25 cellular contexts compared by ENCODE assay signal in the genomic region with DNA sequence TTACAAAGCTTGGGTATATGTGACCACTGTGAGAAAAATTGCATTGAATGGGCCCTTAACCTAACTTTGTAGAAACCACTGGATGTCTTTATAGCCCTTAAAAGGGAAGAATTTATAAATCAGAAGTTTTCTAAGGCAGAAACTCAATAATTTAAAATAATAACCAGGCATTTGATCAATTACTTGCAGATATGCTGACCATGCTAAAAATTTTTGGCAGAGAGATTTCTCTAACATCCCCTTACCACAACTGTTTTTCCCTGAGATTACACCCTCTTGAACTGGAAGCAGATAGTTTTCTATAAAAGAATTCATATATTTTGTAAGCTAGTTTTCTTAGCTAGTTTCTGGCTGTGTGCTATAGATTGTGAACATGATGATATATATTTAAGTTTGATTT.
DNase-seq lines count a peak whose midpoint lies in the region; ATAC-seq, FAIRE-seq and TF ChIP-seq lines count a peak whose summit lies in the region.
"Had no signal": no experiment of that assay in that cellular context is flagged by ENCODE, and none has a peak within 500 bp of the region (broad histone marks: within the 10 kb centered on the region; RNA-seq: fewer than 3 reads in every experiment).

No MANE protein-coding gene starts in this region.

- H4K20me1 ChIP-seq in HepG2 (ENCODE audit: insufficient read depth, low read length) (no peaks in the 10 kb centered on the region), K562 (replicated peaks; ENCODE audit: control insufficient read depth, insufficient read depth, low read length) (no peaks in the 10 kb centered on the region), osteoblast (ENCODE audit: insufficient read depth, low read length) (no peaks in the 10 kb centered on the region)
- H4K20me1 ChIP-seq: BLaER1 had no signal

- TF ChIP-seq EP300 in HepG2 (IDR thresholded peaks at IDR 0.05; ENCODE audit: low read depth in 2 of 2, low read length in 2 of 2) (no peak), HepG2 (CRISPR knock-in tag; IDR thresholded peaks at IDR 0.05; ENCODE audit: borderline replicate concordance) (no peak), K562 (IDR thresholded peaks at IDR 0.05; ENCODE audit: low read length) (no peak)

- H3K4me3 ChIP-seq in HepG2 (replicated peaks in 1 of 3; ENCODE audit: insufficient read depth in 1 of 3, low read depth in 2 of 3, low read length in 3 of 3) = no peak overlapping the region
- no peak overlapping the region for H3K4me3 ChIP-seq in right lobe of liver
- no peak overlapping the region for H3K4me3 ChIP-seq in K562
- no peak overlapping the region for H3K4me3 ChIP-seq in osteoblast (ENCODE audit: insufficient read depth, low read length)
- H3K4me3 ChIP-seq: BLaER1, GM12878 had no signal

- no peaks in the 10 kb centered on the region for H3K9me3 ChIP-seq in HepG2 (ENCODE audit: low read length)
- H3K9me3 ChIP-seq in right lobe of liver = no peaks in the 10 kb centered on the region
- H3K9me3 ChIP-seq in K562 (replicated peaks; ENCODE audit: control insufficient read depth, insufficient read depth, low read depth, low read length) = no peaks in the 10 kb centered on the region
- peaks cover 2% of the 10 kb centered on the region for H3K9me3 ChIP-seq in osteoblast (ENCODE audit: low read depth, low read length)
- H3K9me3 ChIP-seq: BE2C, BLaER1 had no signal

- H3K4me1 ChIP-seq in HepG2 (ENCODE audit: insufficient read depth, low read length) = no peaks in the 10 kb centered on the region
- H3K4me1 ChIP-seq in right lobe of liver = no peaks in the 10 kb centered on the region
- H3K4me1 ChIP-seq in K562 (replicated peaks in 1 of 2; ENCODE audit: control insufficient read depth in 2 of 2, insufficient read depth in 2 of 2, low read length in 2 of 2) = no peaks in the 10 kb centered on the region
- H3K4me1 ChIP-seq in osteoblast (ENCODE audit: insufficient read depth, low read length) = no peaks in the 10 kb centered on the region
- H3K4me1 ChIP-seq: BE2C, BLaER1 had no signal

- H2AFZ ChIP-seq in HepG2 (ENCODE audit: low read length) (no peak overlapping the region), K562 (ENCODE audit: low read depth, low read length) (no peak overlapping the region), osteoblast (ENCODE audit: low read length) (no peak overlapping the region)

- no peaks in the 10 kb centered on the region for H3K79me2 ChIP-seq in HepG2 (ENCODE audit: insufficient read depth, low read length)
- no peaks in the 10 kb centered on the region for H3K79me2 ChIP-seq in K562 (ENCODE audit: control insufficient read depth, insufficient read depth, low read length)
- no peaks in the 10 kb centered on the region for H3K79me2 ChIP-seq in osteoblast (ENCODE audit: insufficient read depth, low read length)

- H3K27ac ChIP-seq in HepG2 (ENCODE audit: extremely low read length, insufficient read depth, low read length) = no peak overlapping the region
- no peak overlapping the region for H3K27ac ChIP-seq in right lobe of liver
- H3K27ac ChIP-seq in K562 (ENCODE audit: extremely low read depth, low read depth, low read length) = no peak overlapping the region
- H3K27ac ChIP-seq in osteoblast (ENCODE audit: low read depth, low read length) = no peak overlapping the region
- H3K27ac ChIP-seq: 22Rv1, BLaER1 had no signal

- BruUV-seq in HepG2 (replicated peaks; lab: Mats Ljungman, UMichigan) (no TSS peak), K562 (replicated peaks; lab: Mats Ljungman, UMichigan) (no TSS peak)

- ATAC-seq in HepG2 (no peak), right lobe of liver (no peak), K562 (no peak)
- ATAC-seq: GM12878 had no signal

- FAIRE-seq in HepG2 (lab: Jason Lieb, UNC) (no peak), K562 (lab: Jason Lieb, UNC) (no peak)
- FAIRE-seq: GM12878, GM12892, GM18507 had no signal

- in situ Hi-C loops in HepG2 (cut with HindIII; ENCODE audit: extremely low pct_ligation_motif_present, low pct_unique_long_range_greater_than_20kb) = no loop called here
- in situ Hi-C loops in K562 (cut with MboI) = no loop called here

- H3K9me1 ChIP-seq in K562 (ENCODE audit: control insufficient read depth, insufficient read depth, low read length) = no peaks in the 10 kb centered on the region

- no peak overlapping the region for H3K9ac ChIP-seq in HepG2 (ENCODE audit: insufficient read depth, low read depth, low read length)
- H3K9ac ChIP-seq in K562 (ENCODE audit: insufficient read depth in 1 of 2, low read depth in 2 of 2, low read length in 2 of 2) = no peak overlapping the region
- H3K9ac ChIP-seq: BLaER1 had no signal

- POLR2A ChIA-PET in HepG2 (lab: Yijun Ruan, JAX) (no interaction called here), K562 (lab: Yijun Ruan, JAX) (no interaction called here)

- no peak for DNase-seq in HepG2 (ENCODE audit: low spot score)
- DNase-seq in right lobe of liver = no peak
- DNase-seq in K562 (ENCODE audit: extremely low read depth in 1 of 4, low spot score in 3 of 4) = no peak
- DNase-seq in osteoblast (ENCODE audit: insufficient read length, low spot score, missing footprints) = peak; percentile 41
- DNase-seq in NCI-H2029 (lab: John Stamatoyannopoulos, UW) = no peak
- DNase-seq in activated T-cell treated with anti-CD3 and anti-CD28 coated beads, Interleukin-2, amount 50 U/mL, for 48 hours = no peak
- DNase-seq: ACHN; BE2C; C1 segment of cervical spinal cord; CD4-positive, alpha-beta memory T cell; CD4-positive, CD25-positive, alpha-beta regulatory T cell; CD8-positive, alpha-beta memory T cell; COR-L47; DMS 273 treated with DMSO at 0.1 percent for 48 hours; DMS153; DMS53; DMS79; DND-41; EL; GDM1 had no signal

- TF ChIP-seq RAD21 in HepG2 (CRISPR knock-in tag; IDR thresholded peaks at IDR 0.05) = no peak
- no peak for TF ChIP-seq RAD21 in K562 (CRISPR knock-in tag; conservative IDR thresholded peaks at IDR 0.05 in 1 of 2, IDR thresholded peaks at IDR 0.05 in 1 of 2)

- intact Hi-C loops in HepG2 (cut with micrococcal nuclease; ENCODE audit: unreplicated experiment) (no loop called here), right lobe of liver (cut with DNase I) (no loop called here), K562 (cut with micrococcal nuclease) (no loop called here)

- TF ChIP-seq CTCF in HepG2 (CRISPR knock-in tag; IDR thresholded peaks at IDR 0.05) (no peak), right lobe of liver (IDR thresholded peaks at IDR 0.05) (no peak), K562 (IDR thresholded peaks at IDR 0.05 in 2 of 3, conservative IDR thresholded peaks at IDR 0.05 in 1 of 3; ENCODE audit: insufficient read depth in 2 of 3, low read depth in 1 of 3, low read length in 3 of 3) (no peak), osteoblast (IDR thresholded peaks at IDR 0.05; ENCODE audit: extremely low read depth, low read depth, low read length) (no peak)

- H3K27me3 ChIP-seq in HepG2 (ENCODE audit: control insufficient read depth in 1 of 2, insufficient read depth in 2 of 2, low read length in 2 of 2) (no peaks in the 10 kb centered on the region), right lobe of liver (no peaks in the 10 kb centered on the region), K562 (ENCODE audit: control insufficient read depth in 2 of 2, insufficient read depth in 2 of 2, low read length in 2 of 2) (no peaks in the 10 kb centered on the region), osteoblast (ENCODE audit: insufficient read depth, low read length) (no peaks in the 10 kb centered on the region)
- H3K27me3 ChIP-seq: BE2C, BLaER1 had no signal

- H3K36me3 ChIP-seq in HepG2 (replicated peaks in 1 of 2; ENCODE audit: control insufficient read depth in 1 of 2, insufficient read depth in 2 of 2, low read length in 2 of 2) (no peaks in the 10 kb centered on the region), right lobe of liver (no peaks in the 10 kb centered on the region), K562 (ENCODE audit: control insufficient read depth, insufficient read depth, low read length) (no peaks in the 10 kb centered on the region), osteoblast (ENCODE audit: insufficient read depth, low read length) (no peaks in the 10 kb centered on the region)
- H3K36me3 ChIP-seq: BE2C, BLaER1 had no signal

- no peak for TF ChIP-seq POLR2A in HepG2 (IDR thresholded peaks at IDR 0.05; ENCODE audit: insufficient read depth in 1 of 2, low read depth in 2 of 2, low read length in 2 of 2)
- no peak for TF ChIP-seq POLR2A in right lobe of liver (IDR thresholded peaks at IDR 0.05)
- no peak for TF ChIP-seq POLR2A in K562 (conservative IDR thresholded peaks at IDR 0.05)

- H3K4me2 ChIP-seq in HepG2 (ENCODE audit: low read depth, low read length) (no peak overlapping the region), K562 (ENCODE audit: insufficient read depth, low read length) (no peak overlapping the region), osteoblast (ENCODE audit: insufficient read depth, low read length) (no peak overlapping the region)
- H3K4me2 ChIP-seq: BLaER1 had no signal

- CTCF ChIA-PET in HepG2 (lab: Yijun Ruan, JAX; ENCODE audit: low intra/inter-chr PET ratio, low total read pairs) (no interaction called here), K562 (lab: Yijun Ruan, JAX; ENCODE audit: low intra/inter-chr PET ratio) (no interaction called here)

TF ChIP-seq in HepG2, 621 proteins besides CTCF, POLR2A, EP300 and RAD21 (continues in another document):
- TF ChIP-seq TAF15 (IDR thresholded peaks at IDR 0.05; ENCODE audit: low read depth, low read length, poor library complexity, severe bottlenecking) (no peak), ZNF121 (CRISPR knock-in tag; IDR thresholded peaks at IDR 0.05) (no peak), PCBP2 (optimal IDR thresholded peaks at IDR 0.05; ENCODE audit: low read depth, low read length, poor library complexity, severe bottlenecking) (no peak), ZNF251 (CRISPR knock-in tag; IDR thresholded peaks at IDR 0.05) (no peak)
- TF ChIP-seq, protein P1, sequence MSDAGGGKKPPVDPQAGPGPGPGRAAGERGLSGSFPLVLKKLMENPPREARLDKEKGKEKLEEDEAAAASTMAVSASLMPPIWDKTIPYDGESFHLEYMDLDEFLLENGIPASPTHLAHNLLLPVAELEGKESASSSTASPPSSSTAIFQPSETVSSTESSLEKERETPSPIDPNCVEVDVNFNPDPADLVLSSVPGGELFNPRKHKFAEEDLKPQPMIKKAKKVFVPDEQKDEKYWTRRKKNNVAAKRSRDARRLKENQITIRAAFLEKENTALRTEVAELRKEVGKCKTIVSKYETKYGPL (CRISPR knock-in tag; IDR thresholded peaks at IDR 0.05) = no peak

TF ChIP-seq in K562, 482 proteins besides CTCF, POLR2A, EP300 and RAD21 (continues in another document):
- TF ChIP-seq WHSC1 (IDR thresholded peaks at IDR 0.05; ENCODE audit: low read length) (no peak), C11orf30 (IDR thresholded peaks at IDR 0.05; ENCODE audit: low read depth) (peak; percentile 27; the same call in 1 of the 2 replicates)

Comparison
In these comparisons a context has a peak if more than half of its experiments do, and no peak if none do; other contexts are left out.
1. Of the 241 proteins assayed by ChIP-seq in both HepG2 and K562: peak only in HepG2: none; only in K562: MAFG; in both: MAFF and MAFK; in neither: 238.